Comparison of ENCODE assay signal across 14 cellular contexts in the genomic region with DNA sequence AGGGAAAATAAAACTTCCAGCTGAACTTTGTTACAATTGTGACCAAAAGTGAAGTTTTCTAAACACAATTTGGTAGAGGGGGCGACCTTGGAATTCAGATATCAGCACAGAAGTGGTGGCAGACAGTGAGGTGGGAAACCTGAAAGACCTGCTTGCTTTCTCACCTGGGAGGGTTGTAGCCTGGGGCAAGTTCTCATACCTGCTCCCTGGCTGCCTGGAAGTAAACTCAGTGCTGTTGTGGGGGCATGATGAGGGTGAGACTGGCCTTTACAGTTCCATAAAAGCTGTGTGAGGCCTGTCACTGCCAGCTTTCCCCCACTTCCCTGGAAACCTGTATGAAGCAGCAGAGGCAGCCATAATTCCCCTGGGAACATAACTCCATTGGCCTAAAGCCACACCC.
A peak's percentile ranks its signal among the peaks of the same experiment; 100 is the strongest.
DNase-seq lines count a peak whose midpoint lies in the region; ATAC-seq and TF ChIP-seq lines count a peak whose summit lies in the region.
"Had no signal": no experiment of that assay in that cellular context is flagged by ENCODE, and none has a peak within 500 bp of the region (broad histone marks: within the 10 kb centered on the region; RNA-seq: fewer than 3 reads in every experiment).

No MANE protein-coding gene starts in this region.

- no peak overlapping the region for H3K4me2 ChIP-seq in hepatocyte
- peak overlapping the region; percentile 14 for H3K4me2 ChIP-seq in trophoblast cell (ENCODE audit: low read length)

- H4K91ac ChIP-seq in trophoblast cell (ENCODE audit: low read depth, low read length) = peak overlapping the region; percentile 20

- H3K79me1 ChIP-seq in trophoblast cell (ENCODE audit: low read length) = no peaks in the 10 kb centered on the region

- no peak overlapping the region for H3K9ac ChIP-seq in trophoblast cell (ENCODE audit: low read length)
- H3K9ac ChIP-seq: BLaER1 treated with 17β-estradiol and CSF1 and Interleukin-3, amounts not matched to agents 10 nM and 100 nM had no signal

- H3K27ac ChIP-seq in hepatocyte (no peak overlapping the region), trophoblast cell (ENCODE audit: low read depth, low read length) (peak overlapping the region; percentile 72)
- H3K27ac ChIP-seq: BLaER1 treated with 17β-estradiol and CSF1 and Interleukin-3, amounts not matched to agents 10 nM and 100 nM had no signal

- 86% methylated on average over 1 of the region's 1 CpG for WGBS in hepatocyte (ENCODE audit: low lambda C conversion rate, missing lambda C conversion rate)
- no CpG with 5 or more reads among the region's 1 CpG for WGBS in trophoblast cell (ENCODE audit: extremely low coverage, insufficient coverage, insufficient read length)

- H3K79me2 ChIP-seq in hepatocyte (no peaks in the 10 kb centered on the region), trophoblast cell (ENCODE audit: control insufficient read depth, insufficient read depth, low read length, poor library complexity) (no peaks in the 10 kb centered on the region)

- H3K9me3 ChIP-seq in hepatocyte (ENCODE audit: low read depth) (no peaks in the 10 kb centered on the region), trophoblast cell (ENCODE audit: insufficient read depth, low read depth, low read length) (no peaks in the 10 kb centered on the region)
- H3K9me3 ChIP-seq: BLaER1 treated with 17β-estradiol and CSF1 and Interleukin-3, amounts not matched to agents 10 nM and 100 nM had no signal

- no peak overlapping the region for H2BK120ac ChIP-seq in trophoblast cell (ENCODE audit: insufficient read depth, low read length, poor library complexity)

- H3K27me3 ChIP-seq in hepatocyte (no peaks in the 10 kb centered on the region), trophoblast cell (ENCODE audit: insufficient read depth, low read length) (no peaks in the 10 kb centered on the region)

- H3K14ac ChIP-seq in trophoblast cell (ENCODE audit: low read length) = no peak overlapping the region

- H3K9me2 ChIP-seq in hepatocyte (replicated peaks; ENCODE audit: insufficient read depth) = no peaks in the 10 kb centered on the region

- TF ChIP-seq CTCF in hepatocyte (IDR thresholded peaks at IDR 0.05; ENCODE audit: poor library complexity) = no peak

- H2AFZ ChIP-seq in hepatocyte (no peak overlapping the region), trophoblast cell (ENCODE audit: insufficient read depth, low read length, poor library complexity) (no peak overlapping the region)

- no peak overlapping the region for H4K8ac ChIP-seq in trophoblast cell (ENCODE audit: low read depth, low read length)

- no peak overlapping the region for H2BK5ac ChIP-seq in trophoblast cell (ENCODE audit: low read depth, low read length, poor library complexity)

- no peak overlapping the region for H2AK5ac ChIP-seq in trophoblast cell (ENCODE audit: low read length)

- H3K4me3 ChIP-seq in hepatocyte = no peak overlapping the region
- H3K4me3 ChIP-seq in trophoblast cell (ENCODE audit: low read depth, low read length) = no peak overlapping the region
- H3K4me3 ChIP-seq: BLaER1 treated with 17β-estradiol and CSF1 and Interleukin-3, amounts not matched to agents 10 nM and 100 nM had no signal

- H3K23ac ChIP-seq in trophoblast cell (ENCODE audit: low read length) = no peak overlapping the region

- H3K18ac ChIP-seq in trophoblast cell (ENCODE audit: low read length) = no peak overlapping the region

- H2BK12ac ChIP-seq in trophoblast cell (ENCODE audit: low read length) = no peak overlapping the region

- ATAC-seq in GM21619 (IDR thresholded peaks at IDR 0.05; ENCODE audit: unreplicated experiment) = no peak
- ATAC-seq: HepG2 had no signal

- H4K20me1 ChIP-seq in hepatocyte (ENCODE audit: insufficient read depth, poor library complexity, severe bottlenecking) = no peaks in the 10 kb centered on the region
- H4K20me1 ChIP-seq: BLaER1 treated with 17β-estradiol and CSF1 and Interleukin-3, amounts not matched to agents 10 nM and 100 nM had no signal

- H4K12ac ChIP-seq in trophoblast cell (ENCODE audit: low read depth, low read length) = no peak overlapping the region

- H3K4me1 ChIP-seq in hepatocyte (ENCODE audit: insufficient read depth) = no peaks in the 10 kb centered on the region
- H3K4me1 ChIP-seq in trophoblast cell (ENCODE audit: control insufficient read depth in 1 of 2, insufficient read depth in 2 of 2, low read length in 2 of 2) = peaks cover 4 to 11% of the 10 kb centered on the region in 2 experiments

- H3K4ac ChIP-seq in trophoblast cell (ENCODE audit: low read depth, low read length) = no peak overlapping the region

- DNase-seq in SIG-M5 treated with dmso at 0.1 percent for 504 hours (lab: John Stamatoyannopoulos, UW; ENCODE audit: unreplicated experiment) (peak; percentile 2), SIG-M5 (lab: John Stamatoyannopoulos, UW) (no peak), hepatocyte (ENCODE audit: low spot score) (peak; percentile 13), trophoblast cell (peak; percentile 67 to 81), RPMI8226 (no peak), activated T-cell treated with anti-CD3 and anti-CD28 coated beads for 4 hours (no peak)
- DNase-seq: ACHN; CD4-positive, CD25-positive, alpha-beta regulatory T cell; GOT3; HCEC 1CT; HFFc6 had no signal

- H3K36me3 ChIP-seq in hepatocyte (replicated peaks; ENCODE audit: insufficient read depth, low read depth) = no peaks in the 10 kb centered on the region
- no peaks in the 10 kb centered on the region for H3K36me3 ChIP-seq in trophoblast cell (ENCODE audit: control insufficient read depth in 1 of 2, insufficient read depth in 2 of 2, low read length in 2 of 2)
- H3K36me3 ChIP-seq: BLaER1 treated with 17β-estradiol and CSF1 and Interleukin-3, amounts not matched to agents 10 nM and 100 nM had no signal

Comparison
In these comparisons a context has a peak if more than half of its experiments do, and no peak if none do; other contexts are left out.
1. DNase-seq: peak in SIG-M5 treated with dmso at 0.1 percent for 504 hours (single experiment), hepatocyte (single experiment) and trophoblast cell (2 of 2); none in SIG-M5 (single experiment), RPMI8226 (single experiment) and activated T-cell treated with anti-CD3 and anti-CD28 coated beads for 4 hours (single experiment).